In the genomic region with DNA sequence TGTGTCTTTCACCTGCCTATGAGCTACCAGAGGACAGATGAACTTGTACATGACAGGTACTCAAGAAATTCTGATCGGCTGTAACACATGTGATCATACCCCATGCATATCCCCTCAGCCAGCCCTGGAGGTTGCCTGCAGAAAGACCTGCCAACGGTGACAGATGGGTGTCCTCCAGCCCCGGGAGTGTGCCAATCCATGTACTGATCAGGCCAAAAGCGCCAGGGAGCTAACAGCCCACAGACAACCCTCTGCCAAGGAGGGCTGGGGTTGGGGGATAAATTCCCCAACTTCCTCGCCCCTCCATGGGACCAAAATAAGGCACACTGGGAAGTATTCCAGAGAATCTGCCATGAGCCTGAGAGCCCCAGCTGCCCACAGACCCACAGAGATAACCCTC, we compare ENCODE assay signal across 22 cellular contexts.
DNase-seq lines count a peak whose midpoint lies in the region; ATAC-seq, FAIRE-seq and TF ChIP-seq lines count a peak whose summit lies in the region.
"Had no signal": no experiment of that assay in that cellular context is flagged by ENCODE, and none has a peak within 500 bp of the region (broad histone marks: within the 10 kb centered on the region; RNA-seq: fewer than 3 reads in every experiment).

No MANE protein-coding gene starts in this region.

- H3K18ac ChIP-seq in H1 (ENCODE audit: extremely low read depth, low read length) (no peak overlapping the region), trophoblast cell (ENCODE audit: low read length) (no peak overlapping the region)

- POLR2A ChIA-PET in H1 (lab: Charles Lee; ENCODE audit: partially characterized antibody) = no interaction called here

- H3K56ac ChIP-seq in H1 (replicated peaks; ENCODE audit: insufficient read length, low read depth, low read length) = no peak overlapping the region

- H4K20me1 ChIP-seq in H1 (replicated peaks in 1 of 2; ENCODE audit: control insufficient read depth in 1 of 2, insufficient read depth in 2 of 2, low read length in 2 of 2) = no peaks in the 10 kb centered on the region

- H3K9ac ChIP-seq in H1 (replicated peaks in 1 of 4; ENCODE audit: extremely low read depth in 1 of 4, low read depth in 3 of 4, low read length in 3 of 4) = no peak overlapping the region
- H3K9ac ChIP-seq in trophoblast cell (ENCODE audit: low read length) = no peak overlapping the region

- H3K23ac ChIP-seq in H1 (ENCODE audit: insufficient read length) (no peak overlapping the region), trophoblast cell (ENCODE audit: low read length) (no peak overlapping the region)

- H2BK15ac ChIP-seq in H1 (ENCODE audit: low read length) = no peak overlapping the region

- TF ChIP-seq RAD21 in H1 (IDR thresholded peaks at IDR 0.05 in 1 of 2, conservative IDR thresholded peaks at IDR 0.05 in 1 of 2; ENCODE audit: low read depth in 2 of 2, low read length in 2 of 2) = no peak

- CTCF ChIA-PET in H1 (lab: Charles Lee; ENCODE audit: partially characterized antibody) = no interaction called here

- peaks cover 2% of the 10 kb centered on the region; the same call in 1 of the 2 replicates for H3K23me2 ChIP-seq in H1 (ENCODE audit: low read depth, low read length)

- ATAC-seq in GM19463 (IDR thresholded peaks at IDR 0.05; ENCODE audit: unreplicated experiment) = no peak
- no peak for ATAC-seq in GM18505 (IDR thresholded peaks at IDR 0.05; ENCODE audit: unreplicated experiment)
- ATAC-seq: GM12878, GM23338, HCT116, K562 had no signal

- DNase-seq in NCI-H2171 treated with DMSO at 0.1 percent for 48 hours (lab: John Stamatoyannopoulos, UW) (peak; percentile 32), NCI-H2171 (lab: John Stamatoyannopoulos, UW) (no peak), G401 (ENCODE audit: low spot score) (peak; percentile 86), NCI-H69 (lab: John Stamatoyannopoulos, UW) (peak; percentile 20), H1 (ENCODE audit: low read depth in 1 of 2, low spot score in 2 of 2) (no peak), trophoblast cell (no peak)
- DNase-seq: 8988T; Caco-2; CD4-positive, alpha-beta T cell; DMS79 treated with DMSO at 0.1 percent for 48 hours; H7; HFFc6; IMR-90 had no signal

- H3K14ac ChIP-seq in H1 (ENCODE audit: insufficient read length) (no peak overlapping the region), trophoblast cell (ENCODE audit: low read length) (no peak overlapping the region)

- H4K12ac ChIP-seq in trophoblast cell (ENCODE audit: low read depth, low read length) = no peak overlapping the region

- H4K8ac ChIP-seq in H1 (ENCODE audit: extremely low read depth, insufficient read depth, low read length) = no peak overlapping the region
- H4K8ac ChIP-seq in trophoblast cell (ENCODE audit: low read depth, low read length) = no peak overlapping the region

- no peaks in the 10 kb centered on the region for H3K79me1 ChIP-seq in H1 (ENCODE audit: low read depth, low read length)
- H3K79me1 ChIP-seq in trophoblast cell (ENCODE audit: low read length) = no peaks in the 10 kb centered on the region

- 84% methylated on average over 5 of the region's 5 CpGs; no CpG with 5 or more reads in 1 of the 2 experiments for WGBS in H1 (ENCODE audit: extremely low coverage in 1 of 2, insufficient coverage in 1 of 2, insufficient read length in 1 of 2, insufficient replicate concordance in 2 of 2, low coverage in 1 of 2, low lambda C conversion rate in 2 of 2, missing lambda C conversion rate in 1 of 2), 2 experiments
- WGBS in trophoblast cell (ENCODE audit: extremely low coverage, insufficient coverage, insufficient read length) = no CpG with 5 or more reads among the region's 5 CpGs

- H3K4me1 ChIP-seq in H1 (replicated peaks in 1 of 4; ENCODE audit: control insufficient read depth in 3 of 4, insufficient read depth in 4 of 4, low read length in 3 of 4) (no peaks in the 10 kb centered on the region; a peak in 1 of 7 replicates), trophoblast cell (ENCODE audit: control insufficient read depth in 1 of 2, insufficient read depth in 2 of 2, low read length in 2 of 2) (no peaks in the 10 kb centered on the region)
- H3K4me1 ChIP-seq: Caco-2 had no signal

- H2BK120ac ChIP-seq in H1 (replicated peaks; ENCODE audit: low read depth, low read length) (no peak overlapping the region), trophoblast cell (ENCODE audit: insufficient read depth, low read length, poor library complexity) (no peak overlapping the region)

- no peak overlapping the region for H4K5ac ChIP-seq in H1 (ENCODE audit: insufficient read length, low read depth, low read length)

- FAIRE-seq in H1 (lab: Jason Lieb, UNC) = no peak
- FAIRE-seq: D721Med, GM12878, GM18507, HTR-8/SVneo, K562 had no signal

- no peak for TF ChIP-seq EP300 in H1 (IDR thresholded peaks at IDR 0.05; ENCODE audit: borderline replicate concordance in 1 of 2, low read depth in 2 of 2, low read length in 2 of 2)

- no peak overlapping the region for H3K4me2 ChIP-seq in H1 (ENCODE audit: insufficient read depth in 1 of 2, low read depth in 2 of 2, low read length in 2 of 2)
- H3K4me2 ChIP-seq in trophoblast cell (ENCODE audit: low read length) = no peak overlapping the region
- H3K4me2 ChIP-seq: GM23338 had no signal

- H2AK5ac ChIP-seq in H1 (ENCODE audit: low read depth, low read length) (no peak overlapping the region), trophoblast cell (ENCODE audit: low read length) (no peak overlapping the region)

- no peak overlapping the region for H3K4me3 ChIP-seq in H1 (ENCODE audit: extremely low read depth in 1 of 4, insufficient read depth in 2 of 4, low read depth in 3 of 4, low read length in 4 of 4)
- no peak overlapping the region for H3K4me3 ChIP-seq in trophoblast cell (ENCODE audit: low read depth, low read length)
- H3K4me3 ChIP-seq: GM12878, GM23338, K562 had no signal

- in situ Hi-C loops in G401 (cut with HindIII; ENCODE audit: low sequenced_read_pairs) = no loop called here

- H2AFZ ChIP-seq in H1 (ENCODE audit: low read length) = 0 out of 2 replicates have a peak overlapping the region, but pooled peaks have one; percentile 26
- no peak overlapping the region for H2AFZ ChIP-seq in trophoblast cell (ENCODE audit: insufficient read depth, low read length, poor library complexity)
- H2AFZ ChIP-seq: GM23338 had no signal

- H3K9me3 ChIP-seq in H1 (ENCODE audit: insufficient read depth in 2 of 2, low read depth in 1 of 2, low read length in 1 of 2) = no peaks in the 10 kb centered on the region
- H3K9me3 ChIP-seq in trophoblast cell (ENCODE audit: insufficient read depth, low read depth, low read length) = no peaks in the 10 kb centered on the region
- H3K9me3 ChIP-seq: Caco-2 had no signal

- H3K27me3 ChIP-seq in H1 (replicated peaks in 1 of 4; ENCODE audit: control insufficient read depth in 3 of 4, extremely low read depth in 1 of 4, insufficient read depth in 3 of 4, low read length in 3 of 4) (no peaks in the 10 kb centered on the region; a peak in 1 of 7 replicates), trophoblast cell (ENCODE audit: insufficient read depth, low read length) (no peaks in the 10 kb centered on the region)

- TF ChIP-seq POLR2A in H1 (IDR thresholded peaks at IDR 0.05; ENCODE audit: control extremely low read depth in 1 of 2, low read depth in 2 of 2, low read length in 2 of 2) = no peak
- TF ChIP-seq POLR2A in GM18505 (IDR thresholded peaks at IDR 0.05; ENCODE audit: borderline replicate concordance, extremely low read depth, insufficient read depth, insufficient read length) = no peak

- H3K79me2 ChIP-seq in H1 (ENCODE audit: control insufficient read depth in 1 of 2, insufficient read depth in 2 of 2, low read length in 2 of 2) (no peaks in the 10 kb centered on the region), trophoblast cell (ENCODE audit: control insufficient read depth, insufficient read depth, low read length, poor library complexity) (no peaks in the 10 kb centered on the region)

- TF ChIP-seq CTCF in H1 (IDR thresholded peaks at IDR 0.05; ENCODE audit: control extremely low read depth in 1 of 3, insufficient read depth in 1 of 3, low read depth in 1 of 3, low read length in 3 of 3) = no peak

- H2BK12ac ChIP-seq in H1 (ENCODE audit: low read depth, low read length) (no peak overlapping the region), trophoblast cell (ENCODE audit: low read length) (no peak overlapping the region)

- H2BK5ac ChIP-seq in H1 (ENCODE audit: low read depth, low read length) (no peak overlapping the region), trophoblast cell (ENCODE audit: low read depth, low read length, poor library complexity) (no peak overlapping the region)

- H2BK20ac ChIP-seq in H1 (ENCODE audit: low read length) = no peak overlapping the region

- H4K91ac ChIP-seq in H1 (replicated peaks; ENCODE audit: insufficient read length, low read length) = no peak overlapping the region
- no peak overlapping the region for H4K91ac ChIP-seq in trophoblast cell (ENCODE audit: low read depth, low read length)

- H3K4ac ChIP-seq in H1 (replicated peaks; ENCODE audit: insufficient read length, low read depth, low read length) (no peak overlapping the region), trophoblast cell (ENCODE audit: low read depth, low read length) (no peak overlapping the region)

- no peak overlapping the region for H3K27ac ChIP-seq in H1 (ENCODE audit: low read depth, low read length)
- no peak overlapping the region for H3K27ac ChIP-seq in trophoblast cell (ENCODE audit: low read depth, low read length)

- H3K36me3 ChIP-seq in H1 (ENCODE audit: control insufficient read depth in 2 of 4, insufficient read depth in 4 of 4, low read length in 3 of 4) (no peaks in the 10 kb centered on the region), trophoblast cell (ENCODE audit: control insufficient read depth in 1 of 2, insufficient read depth in 2 of 2, low read length in 2 of 2) (no peaks in the 10 kb centered on the region)

TF ChIP-seq in H1, 55 proteins besides CTCF, POLR2A, EP300 and RAD21:
- TF ChIP-seq MAFK (IDR thresholded peaks at IDR 0.05; ENCODE audit: low read depth, low read length) (no peak), CREB1 (IDR thresholded peaks at IDR 0.05) (no peak)
TF ChIP-seq in H1: peak in this region for 0.

Comparison
In these comparisons a context has a peak if more than half of its experiments do, and no peak if none do; other contexts are left out.
1. DNase-seq: peak in NCI-H2171 treated with DMSO at 0.1 percent for 48 hours (single experiment), G401 (single experiment) and NCI-H69 (single experiment); none in NCI-H2171 (single experiment), H1 (0 of 2) and trophoblast cell (0 of 2).